Comparison of ENCODE assay signal across 10 cellular contexts in genomic region chr10:66242885-66243284, GRCh38.
"Had no signal": no experiment of that assay in that cellular context is flagged by ENCODE, and none has a peak within 500 bp of the region (broad histone marks: within the 10 kb centered on the region; RNA-seq: fewer than 3 reads in every experiment).

No MANE protein-coding gene starts in this region.

- H3K4me1 Mint-ChIP-seq: IgD-negative memory B cell had no signal

- H3K27me3 Mint-ChIP-seq: IgD-negative memory B cell had no signal

- ATAC-seq: HCT116, HepG2 had no signal

- H3K4me2 ChIP-seq: KMS-11 had no signal

- H3K36me3 Mint-ChIP-seq: IgD-negative memory B cell had no signal

- DNase-seq: GM23248, H7, HFFc6, KBM-7 had no signal

- H2AFZ ChIP-seq: GM23248 had no signal

- H3K27ac ChIP-seq: GM23248, HL-60, KMS-11 had no signal

- H3K36me3 ChIP-seq: HAP-1 had no signal

- H3K27ac Mint-ChIP-seq: HFFc6, IgD-negative memory B cell had no signal

- H3K9me3 ChIP-seq: HAP-1 had no signal

- H3K4me3 ChIP-seq: GM23248, HAP-1 had no signal

- H3K9ac ChIP-seq: GM23248, KMS-11 had no signal

- H3K4me3 Mint-ChIP-seq: HFFc6, IgD-negative memory B cell had no signal
